15 cellular contexts compared by ENCODE assay signal in the genomic region with DNA sequence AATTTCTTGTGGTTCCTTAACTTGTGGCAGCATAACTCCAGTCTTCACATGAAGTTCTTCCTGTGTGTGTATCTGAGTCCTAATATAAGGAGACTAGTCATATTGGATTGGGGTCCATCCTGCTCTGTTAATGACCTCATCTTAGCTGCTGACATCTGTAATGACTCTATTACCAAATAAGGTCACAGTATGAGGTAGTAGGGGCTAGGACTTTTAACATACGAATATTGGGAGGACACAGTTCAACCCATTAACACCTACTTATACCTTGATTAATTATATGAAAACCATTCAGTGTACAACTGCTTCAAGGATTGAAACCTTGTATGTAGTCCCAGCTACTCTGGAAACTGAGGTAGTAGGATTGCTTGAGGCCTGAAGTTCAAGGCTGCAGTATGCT. TPM values are rescaled to one million over a fixed set of nuclear protein-coding genes. Genes with fewer than 3 reads are reported as not detected.
DNase-seq lines count a peak whose midpoint lies in the region; ATAC-seq lines count a peak whose summit lies in the region.
"Had no signal": no experiment of that assay in that cellular context is flagged by ENCODE, and none has a peak within 500 bp of the region (broad histone marks: within the 10 kb centered on the region; RNA-seq: fewer than 3 reads in every experiment).

No MANE protein-coding gene starts in this region.

- no peaks in the 10 kb centered on the region for H3K27me3 Mint-ChIP-seq in stimulated activated naive CD8-positive, alpha-beta T cell treated with anti-CD3 and anti-CD28 coated beads, Interleukin-15, Interleukin-2, amounts not matched to agents 100 ng/mL and 50 ng/mL, for 24 hours
- H3K27me3 Mint-ChIP-seq in stimulated activated naive CD8-positive, alpha-beta T cell treated with anti-CD3 and anti-CD28 coated beads, Interleukin-15, amount 100 ng/mL, for 72 hours = no peaks in the 10 kb centered on the region
- H3K27me3 Mint-ChIP-seq in activated T-helper 2 cell treated with anti-CD3 and anti-CD28 coated beads, Interferon-gamma antibody, Interleukin-2, Interleukin-4, amounts not matched to agents 10 μg/mL and 5 μg/mL and 100 μg/mL, durations not matched to agents 14 hours and 24 hours and 36 hours (ENCODE audit: low read depth) = no peaks in the 10 kb centered on the region
- H3K27me3 Mint-ChIP-seq: IgD-negative memory B cell, naive B cell had no signal

- no peak for DNase-seq in stimulated activated naive CD8-positive, alpha-beta T cell treated with anti-CD3 and anti-CD28 coated beads, Interleukin-15, amount 100 ng/mL, for 72 hours
- no peak for DNase-seq in activated T-helper 2 cell treated with anti-CD3 and anti-CD28 coated beads, Interferon-gamma antibody, Interleukin-2, Interleukin-4, amounts not matched to agents 10 μg/mL and 5 μg/mL and 100 μg/mL, durations not matched to agents 14 hours and 24 hours and 36 hours (ENCODE audit: low spot score)
- DNase-seq in central memory CD4-positive, alpha-beta T cell = no peak
- DNase-seq in amygdala (lab: John Stamatoyannopoulos, UW) = no peak
- DNase-seq: activated gamma-delta T cell treated with Interleukin-2 at 50 U/mL for 16 hours; naive B cell; PC-9; stimulated activated CD4-positive, alpha-beta T cell treated with anti-CD3 and anti-CD28 coated beads, Interleukin-2, amount 100 ng/mL, for 48 hours; stimulated activated naive CD4-positive, alpha-beta T cell treated with Interleukin-2 at 50 U/mL for 16 hours had no signal

- ATAC-seq in stimulated activated naive CD8-positive, alpha-beta T cell treated with anti-CD3 and anti-CD28 coated beads, Interleukin-15, amount 100 ng/mL, for 72 hours = no peak
- no peak for ATAC-seq in HG02852 (IDR thresholded peaks at IDR 0.05; ENCODE audit: unreplicated experiment)
- ATAC-seq: esophagus mucosa had no signal

- H3K27ac Mint-ChIP-seq in stimulated activated naive CD8-positive, alpha-beta T cell treated with anti-CD3 and anti-CD28 coated beads, Interleukin-15, Interleukin-2, amounts not matched to agents 100 ng/mL and 50 ng/mL, for 24 hours = peak overlapping the region; percentile 29
- H3K27ac Mint-ChIP-seq in stimulated activated naive CD8-positive, alpha-beta T cell treated with anti-CD3 and anti-CD28 coated beads, Interleukin-15, amount 100 ng/mL, for 72 hours = peak overlapping the region in 1 of 2 donors; percentile 47
- peak overlapping the region; percentile 45 for H3K27ac Mint-ChIP-seq in activated T-helper 2 cell treated with anti-CD3 and anti-CD28 coated beads, Interferon-gamma antibody, Interleukin-2, Interleukin-4, amounts not matched to agents 10 μg/mL and 5 μg/mL and 100 μg/mL, durations not matched to agents 14 hours and 24 hours and 36 hours
- H3K27ac Mint-ChIP-seq: IgD-negative memory B cell had no signal

- intact Hi-C loops in activated T-helper 2 cell treated with anti-CD3 and anti-CD28 coated beads, Interferon-gamma antibody, Interleukin-2, Interleukin-4, amounts not matched to agents 10 μg/mL and 5 μg/mL and 100 μg/mL, durations not matched to agents 14 hours and 24 hours and 36 hours (cut with micrococcal nuclease) = no loop called here

- peaks cover 62% of the 10 kb centered on the region for H3K4me1 Mint-ChIP-seq in stimulated activated naive CD8-positive, alpha-beta T cell treated with anti-CD3 and anti-CD28 coated beads, Interleukin-15, Interleukin-2, amounts not matched to agents 100 ng/mL and 50 ng/mL, for 24 hours (ENCODE audit: low read depth)
- H3K4me1 Mint-ChIP-seq in stimulated activated naive CD8-positive, alpha-beta T cell treated with anti-CD3 and anti-CD28 coated beads, Interleukin-15, amount 100 ng/mL, for 72 hours = peaks cover 41% of the 10 kb centered on the region
- H3K4me1 Mint-ChIP-seq in activated T-helper 2 cell treated with anti-CD3 and anti-CD28 coated beads, Interferon-gamma antibody, Interleukin-2, Interleukin-4, amounts not matched to agents 10 μg/mL and 5 μg/mL and 100 μg/mL, durations not matched to agents 14 hours and 24 hours and 36 hours (ENCODE audit: low read depth) = peaks cover 34% of the 10 kb centered on the region

- no peak overlapping the region for H3K4me3 Mint-ChIP-seq in stimulated activated naive CD8-positive, alpha-beta T cell treated with anti-CD3 and anti-CD28 coated beads, Interleukin-15, Interleukin-2, amounts not matched to agents 100 ng/mL and 50 ng/mL, for 24 hours
- H3K4me3 Mint-ChIP-seq in stimulated activated naive CD8-positive, alpha-beta T cell treated with anti-CD3 and anti-CD28 coated beads, Interleukin-15, amount 100 ng/mL, for 72 hours = no peak overlapping the region
- H3K4me3 Mint-ChIP-seq in activated T-helper 2 cell treated with anti-CD3 and anti-CD28 coated beads, Interferon-gamma antibody, Interleukin-2, Interleukin-4, amounts not matched to agents 10 μg/mL and 5 μg/mL and 100 μg/mL, durations not matched to agents 14 hours and 24 hours and 36 hours (ENCODE audit: low read depth) = no peak overlapping the region
- H3K4me3 Mint-ChIP-seq: naive B cell had no signal

- H3K36me3 Mint-ChIP-seq in stimulated activated naive CD8-positive, alpha-beta T cell treated with anti-CD3 and anti-CD28 coated beads, Interleukin-15, Interleukin-2, amounts not matched to agents 100 ng/mL and 50 ng/mL, for 24 hours (ENCODE audit: low read depth) = peaks cover 53% of the 10 kb centered on the region
- peaks cover 72% of the 10 kb centered on the region for H3K36me3 Mint-ChIP-seq in activated T-helper 2 cell treated with anti-CD3 and anti-CD28 coated beads, Interferon-gamma antibody, Interleukin-2, Interleukin-4, amounts not matched to agents 10 μg/mL and 5 μg/mL and 100 μg/mL, durations not matched to agents 14 hours and 24 hours and 36 hours (ENCODE audit: low read depth)

- H3K9me3 Mint-ChIP-seq in stimulated activated naive CD8-positive, alpha-beta T cell treated with anti-CD3 and anti-CD28 coated beads, Interleukin-15, Interleukin-2, amounts not matched to agents 100 ng/mL and 50 ng/mL, for 24 hours = no peaks in the 10 kb centered on the region
- no peaks in the 10 kb centered on the region for H3K9me3 Mint-ChIP-seq in stimulated activated naive CD8-positive, alpha-beta T cell treated with anti-CD3 and anti-CD28 coated beads, Interleukin-15, amount 100 ng/mL, for 72 hours
- peaks cover 7% of the 10 kb centered on the region for H3K9me3 Mint-ChIP-seq in activated T-helper 2 cell treated with anti-CD3 and anti-CD28 coated beads, Interferon-gamma antibody, Interleukin-2, Interleukin-4, amounts not matched to agents 10 μg/mL and 5 μg/mL and 100 μg/mL, durations not matched to agents 14 hours and 24 hours and 36 hours
- H3K9me3 Mint-ChIP-seq: IgD-negative memory B cell, naive B cell had no signal

RNA-seq across cellular contexts. Expression of a gene that starts 43.9 kb away (rescaled TPM):
- 13.7 and 16.1 TPM in 2 replicates for total RNA-seq in activated T-helper 2 cell treated with anti-CD3 and anti-CD28 coated beads, Interferon-gamma antibody, Interleukin-2, Interleukin-4, amounts not matched to agents 10 μg/mL and 5 μg/mL and 100 μg/mL, durations not matched to agents 14 hours and 24 hours and 36 hours

RNA-seq across cellular contexts. Expression of a gene that starts 44.2 kb away (rescaled TPM):
- total RNA-seq in activated T-helper 2 cell treated with anti-CD3 and anti-CD28 coated beads, Interferon-gamma antibody, Interleukin-2, Interleukin-4, amounts not matched to agents 10 μg/mL and 5 μg/mL and 100 μg/mL, durations not matched to agents 14 hours and 24 hours and 36 hours = 139 and 154 TPM in 2 replicates

RNA-seq across cellular contexts. Expression of a gene that starts 57.4 kb away (rescaled TPM):
- 58.3 and 58.6 TPM in 2 replicates for total RNA-seq in activated T-helper 2 cell treated with anti-CD3 and anti-CD28 coated beads, Interferon-gamma antibody, Interleukin-2, Interleukin-4, amounts not matched to agents 10 μg/mL and 5 μg/mL and 100 μg/mL, durations not matched to agents 14 hours and 24 hours and 36 hours

RNA-seq across cellular contexts. Expression of a gene that starts 57.9 kb away (rescaled TPM):
- not detected in 2 replicates for total RNA-seq in activated T-helper 2 cell treated with anti-CD3 and anti-CD28 coated beads, Interferon-gamma antibody, Interleukin-2, Interleukin-4, amounts not matched to agents 10 μg/mL and 5 μg/mL and 100 μg/mL, durations not matched to agents 14 hours and 24 hours and 36 hours
- total RNA-seq: esophagus mucosa, hepatocyte, NCI-H460, PC-9 had no signal
